Comparison of ENCODE assay signal across 1 cellular context in the genomic region with DNA sequence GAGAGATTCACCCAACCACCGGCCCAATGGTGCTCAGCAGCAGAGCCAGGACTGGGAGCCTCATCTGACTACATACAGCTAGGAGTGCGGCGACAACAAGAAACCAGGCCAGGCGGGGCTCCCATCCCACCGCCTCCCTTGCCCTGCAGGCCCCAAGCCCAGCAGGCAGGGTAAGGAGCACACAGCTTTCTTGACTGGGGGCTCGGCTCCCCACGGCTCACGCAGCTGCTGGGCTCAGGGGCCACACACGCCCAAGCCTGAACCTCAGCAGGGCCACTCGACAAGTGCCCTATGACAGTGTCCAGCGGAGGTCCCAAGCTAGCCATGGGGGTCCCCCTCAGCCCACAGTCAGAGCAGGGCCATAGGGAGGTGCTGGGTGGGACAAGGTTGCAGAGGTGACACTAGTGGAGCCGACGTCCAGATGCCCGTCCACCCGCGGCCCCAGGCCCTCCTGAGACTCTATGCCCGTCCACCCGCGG.
TF ChIP-seq lines count a peak whose summit lies in the region.

No MANE protein-coding gene starts in this region.

TF ChIP-seq in K562, 482 proteins besides CTCF, POLR2A, EP300 and RAD21 (continued from another document and continues in another):
- TF ChIP-seq, protein P1, sequence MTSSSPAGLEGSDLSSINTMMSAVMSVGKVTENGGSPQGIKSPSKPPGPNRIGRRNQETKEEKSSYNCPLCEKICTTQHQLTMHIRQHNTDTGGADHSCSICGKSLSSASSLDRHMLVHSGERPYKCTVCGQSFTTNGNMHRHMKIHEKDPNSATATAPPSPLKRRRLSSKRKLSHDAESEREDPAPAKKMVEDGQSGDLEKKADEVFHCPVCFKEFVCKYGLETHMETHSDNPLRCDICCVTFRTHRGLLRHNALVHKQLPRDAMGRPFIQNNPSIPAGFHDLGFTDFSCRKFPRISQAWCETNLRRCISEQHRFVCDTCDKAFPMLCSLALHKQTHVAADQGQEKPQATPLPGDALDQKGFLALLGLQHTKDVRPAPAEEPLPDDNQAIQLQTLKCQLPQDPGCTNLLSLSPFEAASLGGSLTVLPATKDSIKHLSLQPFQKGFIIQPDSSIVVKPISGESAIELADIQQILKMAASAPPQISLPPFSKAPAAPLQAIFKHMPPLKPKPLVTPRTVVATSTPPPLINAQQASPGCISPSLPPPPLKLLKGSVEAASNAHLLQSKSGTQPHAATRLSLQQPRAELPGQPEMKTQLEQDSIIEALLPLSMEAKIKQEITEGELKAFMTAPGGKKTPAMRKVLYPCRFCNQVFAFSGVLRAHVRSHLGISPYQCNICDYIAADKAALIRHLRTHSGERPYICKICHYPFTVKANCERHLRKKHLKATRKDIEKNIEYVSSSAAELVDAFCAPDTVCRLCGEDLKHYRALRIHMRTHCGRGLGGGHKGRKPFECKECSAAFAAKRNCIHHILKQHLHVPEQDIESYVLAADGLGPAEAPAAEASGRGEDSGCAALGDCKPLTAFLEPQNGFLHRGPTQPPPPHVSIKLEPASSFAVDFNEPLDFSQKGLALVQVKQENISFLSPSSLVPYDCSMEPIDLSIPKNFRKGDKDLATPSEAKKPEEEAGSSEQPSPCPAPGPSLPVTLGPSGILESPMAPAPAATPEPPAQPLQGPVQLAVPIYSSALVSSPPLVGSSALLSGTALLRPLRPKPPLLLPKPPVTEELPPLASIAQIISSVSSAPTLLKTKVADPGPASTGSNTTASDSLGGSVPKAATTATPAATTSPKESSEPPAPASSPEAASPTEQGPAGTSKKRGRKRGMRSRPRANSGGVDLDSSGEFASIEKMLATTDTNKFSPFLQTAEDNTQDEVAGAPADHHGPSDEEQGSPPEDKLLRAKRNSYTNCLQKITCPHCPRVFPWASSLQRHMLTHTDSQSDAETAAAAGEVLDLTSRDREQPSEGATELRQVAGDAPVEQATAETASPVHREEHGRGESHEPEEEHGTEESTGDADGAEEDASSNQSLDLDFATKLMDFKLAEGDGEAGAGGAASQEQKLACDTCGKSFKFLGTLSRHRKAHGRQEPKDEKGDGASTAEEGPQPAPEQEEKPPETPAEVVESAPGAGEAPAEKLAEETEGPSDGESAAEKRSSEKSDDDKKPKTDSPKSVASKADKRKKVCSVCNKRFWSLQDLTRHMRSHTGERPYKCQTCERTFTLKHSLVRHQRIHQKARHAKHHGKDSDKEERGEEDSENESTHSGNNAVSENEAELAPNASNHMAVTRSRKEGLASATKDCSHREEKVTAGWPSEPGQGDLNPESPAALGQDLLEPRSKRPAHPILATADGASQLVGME (CRISPR knock-in tag; IDR thresholded peaks at IDR 0.05) = no peak
- TF ChIP-seq TBL1XR1 (IDR thresholded peaks at IDR 0.05; ENCODE audit: low read length in 2 of 2) = no peak
- no peak for TF ChIP-seq CTBP1 (IDR thresholded peaks at IDR 0.05; ENCODE audit: borderline replicate concordance)
- no peak for TF ChIP-seq ZNF165 (CRISPR knock-in tag; IDR thresholded peaks at IDR 0.05; ENCODE audit: borderline replicate concordance)
- peak; percentile 21 for TF ChIP-seq RBBP5 (IDR thresholded peaks at IDR 0.05; ENCODE audit: borderline replicate concordance, insufficient read depth, low read length, poor library complexity, severe bottlenecking)
- no peak for TF ChIP-seq TEAD2 (tag; IDR thresholded peaks at IDR 0.05)
- TF ChIP-seq TRIM28 (IDR thresholded peaks at IDR 0.05) = no peak
- TF ChIP-seq NFYB (IDR thresholded peaks at IDR 0.05; ENCODE audit: extremely low read depth, insufficient read length) = no peak
- TF ChIP-seq XRCC5 (IDR thresholded peaks at IDR 0.05; ENCODE audit: low read depth, low read length) = no peak
- peak; percentile 39; the same call in 1 of the 2 replicates for TF ChIP-seq ELF2 (CRISPR knock-in tag; IDR thresholded peaks at IDR 0.05)
- TF ChIP-seq, protein P2, sequence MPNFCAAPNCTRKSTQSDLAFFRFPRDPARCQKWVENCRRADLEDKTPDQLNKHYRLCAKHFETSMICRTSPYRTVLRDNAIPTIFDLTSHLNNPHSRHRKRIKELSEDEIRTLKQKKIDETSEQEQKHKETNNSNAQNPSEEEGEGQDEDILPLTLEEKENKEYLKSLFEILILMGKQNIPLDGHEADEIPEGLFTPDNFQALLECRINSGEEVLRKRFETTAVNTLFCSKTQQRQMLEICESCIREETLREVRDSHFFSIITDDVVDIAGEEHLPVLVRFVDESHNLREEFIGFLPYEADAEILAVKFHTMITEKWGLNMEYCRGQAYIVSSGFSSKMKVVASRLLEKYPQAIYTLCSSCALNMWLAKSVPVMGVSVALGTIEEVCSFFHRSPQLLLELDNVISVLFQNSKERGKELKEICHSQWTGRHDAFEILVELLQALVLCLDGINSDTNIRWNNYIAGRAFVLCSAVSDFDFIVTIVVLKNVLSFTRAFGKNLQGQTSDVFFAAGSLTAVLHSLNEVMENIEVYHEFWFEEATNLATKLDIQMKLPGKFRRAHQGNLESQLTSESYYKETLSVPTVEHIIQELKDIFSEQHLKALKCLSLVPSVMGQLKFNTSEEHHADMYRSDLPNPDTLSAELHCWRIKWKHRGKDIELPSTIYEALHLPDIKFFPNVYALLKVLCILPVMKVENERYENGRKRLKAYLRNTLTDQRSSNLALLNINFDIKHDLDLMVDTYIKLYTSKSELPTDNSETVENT (CRISPR knock-in tag; IDR thresholded peaks at IDR 0.05) = 0 out of 2 replicates have a peak, but pooled peaks have one; percentile 65
- no peak for TF ChIP-seq ETV6 (IDR thresholded peaks at IDR 0.05; ENCODE audit: borderline replicate concordance in 1 of 2, low read depth in 2 of 2, low read length in 1 of 2)
- no peak for TF ChIP-seq ETV6 (CRISPR knock-in tag; IDR thresholded peaks at IDR 0.05; ENCODE audit: borderline replicate concordance)
- TF ChIP-seq, protein P3, sequence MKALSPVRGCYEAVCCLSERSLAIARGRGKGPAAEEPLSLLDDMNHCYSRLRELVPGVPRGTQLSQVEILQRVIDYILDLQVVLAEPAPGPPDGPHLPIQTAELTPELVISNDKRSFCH (CRISPR knock-in tag; IDR thresholded peaks at IDR 0.05) = no peak
- TF ChIP-seq, protein P3 (tag; IDR thresholded peaks at IDR 0.05) = no peak
- TF ChIP-seq, protein P4, sequence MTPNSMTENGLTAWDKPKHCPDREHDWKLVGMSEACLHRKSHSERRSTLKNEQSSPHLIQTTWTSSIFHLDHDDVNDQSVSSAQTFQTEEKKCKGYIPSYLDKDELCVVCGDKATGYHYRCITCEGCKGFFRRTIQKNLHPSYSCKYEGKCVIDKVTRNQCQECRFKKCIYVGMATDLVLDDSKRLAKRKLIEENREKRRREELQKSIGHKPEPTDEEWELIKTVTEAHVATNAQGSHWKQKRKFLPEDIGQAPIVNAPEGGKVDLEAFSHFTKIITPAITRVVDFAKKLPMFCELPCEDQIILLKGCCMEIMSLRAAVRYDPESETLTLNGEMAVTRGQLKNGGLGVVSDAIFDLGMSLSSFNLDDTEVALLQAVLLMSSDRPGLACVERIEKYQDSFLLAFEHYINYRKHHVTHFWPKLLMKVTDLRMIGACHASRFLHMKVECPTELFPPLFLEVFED (CRISPR knock-in tag; conservative IDR thresholded peaks at IDR 0.05) = no peak
- no peak for TF ChIP-seq POLR2B (IDR thresholded peaks at IDR 0.05; ENCODE audit: low read depth, partially characterized antibody)
- TF ChIP-seq POLR2G (IDR thresholded peaks at IDR 0.05; ENCODE audit: low read depth, low read length) = no peak
- 0 out of 2 replicates have a peak, but pooled peaks have one; percentile 2 for TF ChIP-seq ATF7 (IDR thresholded peaks at IDR 0.05)
- TF ChIP-seq, protein P5, sequence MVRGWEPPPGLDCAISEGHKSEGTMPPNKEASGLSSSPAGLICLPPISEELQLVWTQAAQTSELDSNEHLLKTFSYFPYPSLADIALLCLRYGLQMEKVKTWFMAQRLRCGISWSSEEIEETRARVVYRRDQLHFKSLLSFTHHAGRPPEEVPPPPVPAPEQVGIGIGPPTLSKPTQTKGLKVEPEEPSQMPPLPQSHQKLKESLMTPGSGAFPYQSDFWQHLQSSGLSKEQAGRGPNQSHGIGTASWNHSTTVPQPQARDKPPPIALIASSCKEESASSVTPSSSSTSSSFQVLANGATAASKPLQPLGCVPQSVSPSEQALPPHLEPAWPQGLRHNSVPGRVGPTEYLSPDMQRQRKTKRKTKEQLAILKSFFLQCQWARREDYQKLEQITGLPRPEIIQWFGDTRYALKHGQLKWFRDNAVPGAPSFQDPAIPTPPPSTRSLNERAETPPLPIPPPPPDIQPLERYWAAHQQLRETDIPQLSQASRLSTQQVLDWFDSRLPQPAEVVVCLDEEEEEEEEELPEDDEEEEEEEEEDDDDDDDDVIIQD (CRISPR knock-in tag; IDR thresholded peaks at IDR 0.05) = no peak
- TF ChIP-seq, protein P6, sequence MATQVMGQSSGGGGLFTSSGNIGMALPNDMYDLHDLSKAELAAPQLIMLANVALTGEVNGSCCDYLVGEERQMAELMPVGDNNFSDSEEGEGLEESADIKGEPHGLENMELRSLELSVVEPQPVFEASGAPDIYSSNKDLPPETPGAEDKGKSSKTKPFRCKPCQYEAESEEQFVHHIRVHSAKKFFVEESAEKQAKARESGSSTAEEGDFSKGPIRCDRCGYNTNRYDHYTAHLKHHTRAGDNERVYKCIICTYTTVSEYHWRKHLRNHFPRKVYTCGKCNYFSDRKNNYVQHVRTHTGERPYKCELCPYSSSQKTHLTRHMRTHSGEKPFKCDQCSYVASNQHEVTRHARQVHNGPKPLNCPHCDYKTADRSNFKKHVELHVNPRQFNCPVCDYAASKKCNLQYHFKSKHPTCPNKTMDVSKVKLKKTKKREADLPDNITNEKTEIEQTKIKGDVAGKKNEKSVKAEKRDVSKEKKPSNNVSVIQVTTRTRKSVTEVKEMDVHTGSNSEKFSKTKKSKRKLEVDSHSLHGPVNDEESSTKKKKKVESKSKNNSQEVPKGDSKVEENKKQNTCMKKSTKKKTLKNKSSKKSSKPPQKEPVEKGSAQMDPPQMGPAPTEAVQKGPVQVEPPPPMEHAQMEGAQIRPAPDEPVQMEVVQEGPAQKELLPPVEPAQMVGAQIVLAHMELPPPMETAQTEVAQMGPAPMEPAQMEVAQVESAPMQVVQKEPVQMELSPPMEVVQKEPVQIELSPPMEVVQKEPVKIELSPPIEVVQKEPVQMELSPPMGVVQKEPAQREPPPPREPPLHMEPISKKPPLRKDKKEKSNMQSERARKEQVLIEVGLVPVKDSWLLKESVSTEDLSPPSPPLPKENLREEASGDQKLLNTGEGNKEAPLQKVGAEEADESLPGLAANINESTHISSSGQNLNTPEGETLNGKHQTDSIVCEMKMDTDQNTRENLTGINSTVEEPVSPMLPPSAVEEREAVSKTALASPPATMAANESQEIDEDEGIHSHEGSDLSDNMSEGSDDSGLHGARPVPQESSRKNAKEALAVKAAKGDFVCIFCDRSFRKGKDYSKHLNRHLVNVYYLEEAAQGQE (CRISPR knock-in tag; IDR thresholded peaks at IDR 0.05; ENCODE audit: low read depth) = peak; percentile 34; the same call in 1 of the 2 replicates
- TF ChIP-seq PPARD (CRISPR knock-in tag; IDR thresholded peaks at IDR 0.05) = no peak
- TF ChIP-seq POU5F1 (IDR thresholded peaks at IDR 0.05; ENCODE audit: borderline replicate concordance, low read depth, low read length, partially characterized antibody) = no peak
- TF ChIP-seq FOS (IDR thresholded peaks at IDR 0.05; ENCODE audit: extremely low read depth, insufficient read length) = no peak
- TF ChIP-seq ZNF212 (CRISPR knock-in tag; IDR thresholded peaks at IDR 0.05) = no peak
- TF ChIP-seq RNF2 (IDR thresholded peaks at IDR 0.05) = no peak; the same call in 1 of the 2 replicates
- TF ChIP-seq NCOA6 (IDR thresholded peaks at IDR 0.05) = no peak
- TF ChIP-seq NCOR1 (IDR thresholded peaks at IDR 0.05) = no peak
- TF ChIP-seq HMGN3 (IDR thresholded peaks at IDR 0.05; ENCODE audit: borderline replicate concordance, extremely low read depth, insufficient read length, low read depth, low read length) = peak; percentile 8
- TF ChIP-seq, protein P7, sequence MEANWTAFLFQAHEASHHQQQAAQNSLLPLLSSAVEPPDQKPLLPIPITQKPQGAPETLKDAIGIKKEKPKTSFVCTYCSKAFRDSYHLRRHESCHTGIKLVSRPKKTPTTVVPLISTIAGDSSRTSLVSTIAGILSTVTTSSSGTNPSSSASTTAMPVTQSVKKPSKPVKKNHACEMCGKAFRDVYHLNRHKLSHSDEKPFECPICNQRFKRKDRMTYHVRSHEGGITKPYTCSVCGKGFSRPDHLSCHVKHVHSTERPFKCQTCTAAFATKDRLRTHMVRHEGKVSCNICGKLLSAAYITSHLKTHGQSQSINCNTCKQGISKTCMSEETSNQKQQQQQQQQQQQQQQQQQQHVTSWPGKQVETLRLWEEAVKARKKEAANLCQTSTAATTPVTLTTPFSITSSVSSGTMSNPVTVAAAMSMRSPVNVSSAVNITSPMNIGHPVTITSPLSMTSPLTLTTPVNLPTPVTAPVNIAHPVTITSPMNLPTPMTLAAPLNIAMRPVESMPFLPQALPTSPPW (CRISPR knock-in tag; IDR thresholded peaks at IDR 0.05) = 0 out of 2 replicates have a peak, but pooled peaks have one; percentile 1
- 0 out of 2 replicates have a peak, but pooled peaks have one; percentile 25 for TF ChIP-seq HDGF (IDR thresholded peaks at IDR 0.05)
- TF ChIP-seq FOSL1 (tag; conservative IDR thresholded peaks at IDR 0.05) = no peak
- TF ChIP-seq ZKSCAN1 (IDR thresholded peaks at IDR 0.05; ENCODE audit: low read depth, low read length) = no peak
- TF ChIP-seq SMC3 (conservative IDR thresholded peaks at IDR 0.05; ENCODE audit: insufficient read depth, low read depth, low read length) = no peak
- TF ChIP-seq ZNF217 (CRISPR knock-in tag; IDR thresholded peaks at IDR 0.05) = no peak
- no peak for TF ChIP-seq KDM5B (IDR thresholded peaks at IDR 0.05; ENCODE audit: insufficient replicate concordance, low read depth, low read length)
- TF ChIP-seq FOXM1 (IDR thresholded peaks at IDR 0.05; ENCODE audit: low read depth) = no peak
- TF ChIP-seq FOXM1 (CRISPR knock-in tag; IDR thresholded peaks at IDR 0.05; ENCODE audit: low read depth) = peak; percentile 80; the same call in 1 of the 2 replicates
- no peak for TF ChIP-seq MAFK (IDR thresholded peaks at IDR 0.05; ENCODE audit: low read length)
- TF ChIP-seq FOXA3 (CRISPR knock-in tag; conservative IDR thresholded peaks at IDR 0.05 in 1 of 2, IDR thresholded peaks at IDR 0.05 in 1 of 2) = no peak
- no peak for TF ChIP-seq NR2C1 (IDR thresholded peaks at IDR 0.05)
- no peak for TF ChIP-seq NR2C1 (tag; IDR thresholded peaks at IDR 0.05)
- TF ChIP-seq ZBED1 (IDR thresholded peaks at IDR 0.05) = no peak
- TF ChIP-seq DMBX1 (CRISPR knock-in tag; IDR thresholded peaks at IDR 0.05; ENCODE audit: borderline replicate concordance) = peak; percentile 16; the same call in 1 of the 2 replicates
- no peak for TF ChIP-seq XRCC4 (IDR thresholded peaks at IDR 0.05; ENCODE audit: extremely low read depth, insufficient read depth, insufficient read length)
- TF ChIP-seq GABPB2 (CRISPR knock-in tag; conservative IDR thresholded peaks at IDR 0.05) = no peak
- TF ChIP-seq RBFOX2 (IDR thresholded peaks at IDR 0.05; ENCODE audit: low read depth, low read length) = no peak
- no peak for TF ChIP-seq MAFF (IDR thresholded peaks at IDR 0.05; ENCODE audit: low read length)
- no peak for TF ChIP-seq CCAR2 (IDR thresholded peaks at IDR 0.05; ENCODE audit: low read depth, low read length)
